ENCODE assay signal across 11 cellular contexts in the genomic region with DNA sequence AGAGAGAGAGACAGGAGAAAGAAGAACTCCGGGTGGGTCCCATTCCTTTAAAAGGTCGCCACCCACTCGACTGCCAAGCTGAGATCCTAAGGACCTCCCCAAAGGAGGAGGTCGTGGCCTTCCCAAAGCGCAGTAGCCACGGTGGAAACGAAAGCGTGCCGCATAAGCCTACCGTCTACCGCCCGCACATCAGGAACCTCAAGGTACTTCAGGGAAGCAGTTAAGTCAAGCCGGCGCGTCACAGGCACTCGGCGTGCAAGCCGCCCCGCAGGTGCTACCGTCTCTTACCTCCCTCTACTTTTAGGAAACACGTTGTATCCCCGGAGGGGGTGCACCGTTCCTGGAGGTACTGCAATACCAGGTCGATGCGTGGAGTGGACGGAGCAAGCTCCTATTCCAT. TPM values are rescaled to one million over a fixed set of nuclear protein-coding genes. Genes with fewer than 3 reads are reported as not detected.
A peak's percentile ranks its signal among the peaks of the same experiment; 100 is the strongest.
DNase-seq lines count a peak whose midpoint lies in the region; ATAC-seq, FAIRE-seq and TF ChIP-seq lines count a peak whose summit lies in the region.
"Not testable (repeated sequence)": the region's sequence is repeated elsewhere in the genome, so short reads cannot be mapped to it uniquely, and the experiment has no call there.
"Had no signal": no experiment of that assay in that cellular context is flagged by ENCODE, and none has a peak within 500 bp of the region (broad histone marks: within the 10 kb centered on the region; RNA-seq: fewer than 3 reads in every experiment).

No MANE protein-coding gene starts in this region.

- TF ChIP-seq RAD21 in K562 (CRISPR knock-in tag; conservative IDR thresholded peaks at IDR 0.05 in 1 of 2, IDR thresholded peaks at IDR 0.05 in 1 of 2); HepG2 (CRISPR knock-in tag; IDR thresholded peaks at IDR 0.05): not testable (repeated sequence)

- H4K20me1 ChIP-seq in DND-41 (ENCODE audit: insufficient read depth, low read length); K562 (replicated peaks; ENCODE audit: control insufficient read depth, insufficient read depth, low read length); HepG2 (ENCODE audit: insufficient read depth, low read length): not testable (repeated sequence)

- not testable (repeated sequence) for H3K36me3 ChIP-seq in DND-41 (ENCODE audit: insufficient read depth, low read length); RWPE2 (ENCODE audit: low read depth); K562 (ENCODE audit: control insufficient read depth, insufficient read depth, low read length); HepG2 (replicated peaks in 1 of 2; ENCODE audit: control insufficient read depth in 1 of 2, insufficient read depth in 2 of 2, low read length in 2 of 2)

- not testable (repeated sequence) for H3K4me3 ChIP-seq in DND-41 (ENCODE audit: low read depth in 1 of 2, low read length in 2 of 2); RWPE2 (ENCODE audit: severe bottlenecking); K562; HepG2 (replicated peaks in 1 of 3; ENCODE audit: insufficient read depth in 1 of 3, low read depth in 2 of 3, low read length in 3 of 3)

- ATAC-seq in DND-41 (ENCODE audit: insufficient read depth, low read depth) (peak; percentile 56), RWPE2 (ENCODE audit: low read depth) (peak; percentile 64), K562 (peak; percentile 68), HepG2 (peak; percentile 49), natural killer cell (peak in 2 of 3 donors; percentile 29 to 61)
- peak; percentile 64 for ATAC-seq in activated CD4-positive, alpha-beta T cell treated with anti-CD3 and anti-CD28 coated beads for 36 hours
- ATAC-seq in activated T-cell treated with anti-CD3 and anti-CD28 coated beads, Interleukin-2, amount 50 U/mL, for 72 hours (replicated peaks in 1 of 2) = peak; percentile 63 to 73
- ATAC-seq in stimulated activated memory B cell treated with anti-CD40 and anti-IgM and Interleukin-4, amounts not matched to agents 10 μg/mL and 1 μg/mL and 100 μg/mL, for 72 hours = peak; percentile 34

- not testable (repeated sequence) for TF ChIP-seq POLR2A in K562 (conservative IDR thresholded peaks at IDR 0.05); HepG2 (IDR thresholded peaks at IDR 0.05; ENCODE audit: insufficient read depth in 1 of 2, low read depth in 2 of 2, low read length in 2 of 2)

- not testable (repeated sequence) for H3K27ac Mint-ChIP-seq in activated CD4-positive, alpha-beta T cell treated with anti-CD3 and anti-CD28 coated beads for 36 hours; activated T-cell treated with anti-CD3 and anti-CD28 coated beads, Interleukin-2, amount 50 U/mL, for 72 hours; natural killer cell; stimulated activated memory B cell treated with anti-CD40 and anti-IgM and Interleukin-4, amounts not matched to agents 10 μg/mL and 1 μg/mL and 100 μg/mL, for 72 hours

- intact Hi-C loops in activated CD4-positive, alpha-beta T cell treated with anti-CD3 and anti-CD28 coated beads for 36 hours (cut with DNase I, micrococcal nuclease); K562 (cut with micrococcal nuclease); HepG2 (cut with micrococcal nuclease; ENCODE audit: unreplicated experiment); natural killer cell (cut with micrococcal nuclease): not testable (repeated sequence)

- H3K4me1 Mint-ChIP-seq in activated CD4-positive, alpha-beta T cell treated with anti-CD3 and anti-CD28 coated beads for 36 hours; activated T-cell treated with anti-CD3 and anti-CD28 coated beads, Interleukin-2, amount 50 U/mL, for 72 hours (ENCODE audit: low read depth); natural killer cell; stimulated activated memory B cell treated with anti-CD40 and anti-IgM and Interleukin-4, amounts not matched to agents 10 μg/mL and 1 μg/mL and 100 μg/mL, for 72 hours: not testable (repeated sequence)

- H3K9ac ChIP-seq in DND-41 (ENCODE audit: low read depth, low read length); K562 (ENCODE audit: insufficient read depth in 1 of 2, low read depth in 2 of 2, low read length in 2 of 2); HepG2 (ENCODE audit: insufficient read depth, low read depth, low read length): not testable (repeated sequence)

- WGBS in K562 (ENCODE audit: insufficient coverage, low coverage, missing lambda C conversion rate) = no CpG with 5 or more reads among the region's 26 CpGs
- WGBS in HepG2 (ENCODE audit: low lambda C conversion rate) = no CpG with 5 or more reads among the region's 26 CpGs

- not testable (repeated sequence) for H3K79me2 ChIP-seq in DND-41 (ENCODE audit: insufficient read depth, low read length); K562 (ENCODE audit: control insufficient read depth, insufficient read depth, low read length); HepG2 (ENCODE audit: insufficient read depth, low read length)

- not testable (repeated sequence) for H3K9me1 ChIP-seq in K562 (ENCODE audit: control insufficient read depth, insufficient read depth, low read length)

- not testable (repeated sequence) for H3K36me3 Mint-ChIP-seq in activated CD4-positive, alpha-beta T cell treated with anti-CD3 and anti-CD28 coated beads for 36 hours (ENCODE audit: low read depth); activated T-cell treated with anti-CD3 and anti-CD28 coated beads, Interleukin-2, amount 50 U/mL, for 72 hours (ENCODE audit: insufficient read depth in 2 of 2); natural killer cell; stimulated activated memory B cell treated with anti-CD40 and anti-IgM and Interleukin-4, amounts not matched to agents 10 μg/mL and 1 μg/mL and 100 μg/mL, for 72 hours

- not testable (repeated sequence) for BruUV-seq in K562 (replicated peaks; lab: Mats Ljungman, UMichigan); HepG2 (replicated peaks; lab: Mats Ljungman, UMichigan)

- not testable (repeated sequence) for H3K4me3 Mint-ChIP-seq in activated CD4-positive, alpha-beta T cell treated with anti-CD3 and anti-CD28 coated beads for 36 hours; activated T-cell treated with anti-CD3 and anti-CD28 coated beads, Interleukin-2, amount 50 U/mL, for 72 hours; natural killer cell; stimulated activated memory B cell treated with anti-CD40 and anti-IgM and Interleukin-4, amounts not matched to agents 10 μg/mL and 1 μg/mL and 100 μg/mL, for 72 hours

- H2AFZ ChIP-seq in DND-41 (ENCODE audit: low read depth, low read length); K562 (ENCODE audit: low read depth, low read length); HepG2 (ENCODE audit: low read length): not testable (repeated sequence)

- not testable (repeated sequence) for TF ChIP-seq EP300 in K562 (IDR thresholded peaks at IDR 0.05; ENCODE audit: low read length); HepG2 (IDR thresholded peaks at IDR 0.05; ENCODE audit: low read depth in 2 of 2, low read length in 2 of 2); HepG2 (CRISPR knock-in tag; IDR thresholded peaks at IDR 0.05; ENCODE audit: borderline replicate concordance)

- not testable (repeated sequence) for H3K27me3 Mint-ChIP-seq in activated CD4-positive, alpha-beta T cell treated with anti-CD3 and anti-CD28 coated beads for 36 hours; activated T-cell treated with anti-CD3 and anti-CD28 coated beads, Interleukin-2, amount 50 U/mL, for 72 hours (ENCODE audit: low read depth); natural killer cell (ENCODE audit: low read depth in 2 of 2); stimulated activated memory B cell treated with anti-CD40 and anti-IgM and Interleukin-4, amounts not matched to agents 10 μg/mL and 1 μg/mL and 100 μg/mL, for 72 hours

- not testable (repeated sequence) for FAIRE-seq in K562 (lab: Jason Lieb, UNC); HepG2 (lab: Jason Lieb, UNC)

- H3K4me2 ChIP-seq in DND-41 (ENCODE audit: insufficient read depth, low read length); K562 (ENCODE audit: insufficient read depth, low read length); HepG2 (ENCODE audit: low read depth, low read length): not testable (repeated sequence)

- CTCF ChIA-PET in activated CD4-positive, alpha-beta T cell treated with anti-CD3 and anti-CD28 coated beads for 36 hours (lab: Charles Lee); K562 (lab: Yijun Ruan, JAX; ENCODE audit: low intra/inter-chr PET ratio); HepG2 (lab: Yijun Ruan, JAX; ENCODE audit: low intra/inter-chr PET ratio, low total read pairs): not testable (repeated sequence)

- not testable (repeated sequence) for H3K27me3 ChIP-seq in DND-41 (ENCODE audit: insufficient read depth, low read length, poor library complexity); RWPE2 (ENCODE audit: insufficient read depth, poor library complexity, severe bottlenecking); K562 (ENCODE audit: control insufficient read depth in 2 of 2, insufficient read depth in 2 of 2, low read length in 2 of 2); HepG2 (ENCODE audit: control insufficient read depth in 1 of 2, insufficient read depth in 2 of 2, low read length in 2 of 2)

- in situ Hi-C loops in K562 (cut with MboI); HepG2 (cut with HindIII; ENCODE audit: extremely low pct_ligation_motif_present, low pct_unique_long_range_greater_than_20kb): not testable (repeated sequence)

- POLR2A ChIA-PET in activated CD4-positive, alpha-beta T cell treated with anti-CD3 and anti-CD28 coated beads for 36 hours (lab: Charles Lee); K562 (lab: Yijun Ruan, JAX); HepG2 (lab: Yijun Ruan, JAX): not testable (repeated sequence)

- not testable (repeated sequence) for H3K9me3 ChIP-seq in DND-41 (ENCODE audit: insufficient read depth, low read length, severe bottlenecking); RWPE2 (ENCODE audit: severe bottlenecking); K562 (replicated peaks; ENCODE audit: control insufficient read depth, insufficient read depth, low read depth, low read length); HepG2 (ENCODE audit: low read length)

- not testable (repeated sequence) for H3K9me3 Mint-ChIP-seq in activated CD4-positive, alpha-beta T cell treated with anti-CD3 and anti-CD28 coated beads for 36 hours (ENCODE audit: low read depth); activated T-cell treated with anti-CD3 and anti-CD28 coated beads, Interleukin-2, amount 50 U/mL, for 72 hours; natural killer cell; stimulated activated memory B cell treated with anti-CD40 and anti-IgM and Interleukin-4, amounts not matched to agents 10 μg/mL and 1 μg/mL and 100 μg/mL, for 72 hours

- H3K4me1 ChIP-seq in DND-41 (ENCODE audit: insufficient read depth, low read length); RWPE2 (ENCODE audit: insufficient read depth, poor library complexity, severe bottlenecking); K562 (replicated peaks in 1 of 2; ENCODE audit: control insufficient read depth in 2 of 2, insufficient read depth in 2 of 2, low read length in 2 of 2); HepG2 (ENCODE audit: insufficient read depth, low read length): not testable (repeated sequence)

- TF ChIP-seq CTCF in DND-41 (IDR thresholded peaks at IDR 0.05; ENCODE audit: borderline replicate concordance, extremely low read depth, low read length, poor library complexity, severe bottlenecking); RWPE2 (IDR thresholded peaks at IDR 0.05; ENCODE audit: poor library complexity, severe bottlenecking); K562 (IDR thresholded peaks at IDR 0.05 in 2 of 3, conservative IDR thresholded peaks at IDR 0.05 in 1 of 3; ENCODE audit: insufficient read depth in 2 of 3, low read depth in 1 of 3, low read length in 3 of 3); HepG2 (CRISPR knock-in tag; IDR thresholded peaks at IDR 0.05); natural killer cell (IDR thresholded peaks at IDR 0.05): not testable (repeated sequence)

- not testable (repeated sequence) for DNase-seq in DND-41; RWPE2 (ENCODE audit: low spot score); activated CD4-positive, alpha-beta T cell treated with anti-CD3 and anti-CD28 coated beads for 36 hours; activated T-cell treated with anti-CD3 and anti-CD28 coated beads, Interleukin-2, amount 50 U/mL, for 72 hours; K562 (ENCODE audit: extremely low read depth in 1 of 4, low spot score in 3 of 4); HepG2 (ENCODE audit: low spot score); natural killer cell

- H3K27ac ChIP-seq in DND-41 (ENCODE audit: low read length); RWPE2 (ENCODE audit: poor library complexity, severe bottlenecking); K562 (ENCODE audit: extremely low read depth, low read depth, low read length); HepG2 (ENCODE audit: extremely low read length, insufficient read depth, low read length): not testable (repeated sequence)

RNA-seq across cellular contexts. Expression of gene RNU2-1, which starts 5.8 kb away (rescaled TPM):
- total RNA-seq in activated CD4-positive, alpha-beta T cell treated with anti-CD3 and anti-CD28 coated beads for 36 hours = 1,000 to 10,000 TPM; 2,288 to 7,298 TPM
- 1,000 to 10,000 TPM; 4,759 to 5,082 TPM for total RNA-seq in activated T-cell treated with anti-CD3 and anti-CD28 coated beads, Interleukin-2, amount 50 U/mL, for 72 hours
- total RNA-seq in K562 (2011; cell fraction: chromatin; rRNA removed; ENCODE audit: low replicate concordance) = not detected in 2 replicates
- not detected in 2 replicates for total RNA-seq in K562 (2011; cell fraction: nucleolus; rRNA removed)
- total RNA-seq in K562 (2011; cell fraction: nucleoplasm; rRNA removed) = not detected in 2 replicates
- total RNA-seq in K562 (2014; rRNA removed) (not detected in 2 replicates), K562 (2014; rRNA removed; fragmentation: Illumina TruSeq; extraction: Trizol) (not detected in 2 replicates), K562 (2015; rRNA removed; fragmentation: Illumina TruSeq; extraction: Trizol) (not detected in 2 replicates), K562 (2021) (9,315 and 9,527 TPM in 2 replicates), HepG2 (2016; rRNA removed; fragmentation: Illumina TruSeq; extraction: Trizol) (not detected in 2 replicates), natural killer cell (1,000 to 10,000 TPM; 3,690 to 5,833 (median 5,267) TPM)
- polyA plus RNA-seq in K562 (2011; rRNA removed) (not detected in 2 replicates), K562 (2014; fragmentation: Illumina TruSeq; extraction: Trizol) (not detected in 2 replicates), K562 (2014; fragmentation: Nextera tagmentation; extraction: Ambion mirVana) (not detected), K562 (2014; rRNA removed) (not detected in 2 replicates), HepG2 (2011; rRNA removed) (not detected in 2 replicates)
- not detected in 2 replicates for polyA plus RNA-seq in K562 (2011; cell fraction: cytosol; rRNA removed)
- polyA plus RNA-seq in K562 (2011; cell fraction: nucleus; rRNA removed) = not detected in 2 replicates
- polyA plus RNA-seq in K562 (2012) = not detected in 2 replicates
- not detected in 2 replicates for polyA minus RNA-seq in K562 (2011; rRNA and poly(A)+ RNA removed)
- polyA minus RNA-seq in K562 (2011; cell fraction: cytosol; rRNA and poly(A)+ RNA removed) = not detected in 2 replicates
- not detected in 2 replicates for polyA minus RNA-seq in K562 (2011; cell fraction: nucleus; rRNA and poly(A)+ RNA removed)
- 7.5 and 10.4 TPM in 2 replicates for total RNA-seq in HepG2 (2016; cell fraction: cytosol; rRNA removed; fragmentation: Illumina TruSeq; extraction: Trizol; ENCODE audit: low read depth)
- total RNA-seq in HepG2 (2016; cell fraction: insoluble cytoplasmic fraction; rRNA removed; fragmentation: Illumina TruSeq; extraction: Trizol) = not detected in 2 replicates
- total RNA-seq in HepG2 (2016; cell fraction: membrane; rRNA removed; fragmentation: Illumina TruSeq; extraction: Trizol) = not detected in 2 replicates
- total RNA-seq in HepG2 (2016; cell fraction: nucleus; rRNA removed; fragmentation: Illumina TruSeq; extraction: Trizol) = not detected in 2 replicates
- polyA plus RNA-seq in HepG2 (2011; cell fraction: cytosol; rRNA removed) = not detected in 2 replicates
- polyA plus RNA-seq in HepG2 (2011; cell fraction: nucleus; rRNA removed) = not detected in 2 replicates
- polyA plus RNA-seq in HepG2 (2012) = not detected in 2 replicates
- not detected in 2 replicates for polyA plus RNA-seq in HepG2 (2016; cell fraction: cytosol; fragmentation: Illumina TruSeq; extraction: Trizol; ENCODE audit: low read depth)
- not detected in 2 replicates for polyA plus RNA-seq in HepG2 (2016; cell fraction: insoluble cytoplasmic fraction; fragmentation: Illumina TruSeq; extraction: Trizol; ENCODE audit: low read depth)
- polyA plus RNA-seq in HepG2 (2016; cell fraction: membrane; fragmentation: Illumina TruSeq; extraction: Trizol; ENCODE audit: low read depth) = not detected in 2 replicates
- not detected in 2 replicates for polyA plus RNA-seq in HepG2 (2016; cell fraction: nucleus; fragmentation: Illumina TruSeq; extraction: Trizol; ENCODE audit: insufficient read depth, low read depth)
- polyA minus RNA-seq in HepG2 (2011; rRNA and poly(A)+ RNA removed; ENCODE audit: low replicate concordance) = not detected in 2 replicates
- not detected in 2 replicates for polyA minus RNA-seq in HepG2 (2011; cell fraction: cytosol; rRNA and poly(A)+ RNA removed)
- polyA minus RNA-seq in HepG2 (2011; cell fraction: nucleus; rRNA and poly(A)+ RNA removed) = not detected in 2 replicates
- total RNA-seq: Daoy, H4 had no signal
- polyA plus RNA-seq: CD4-positive, CD25-positive, alpha-beta regulatory T cell had no signal

RNA-seq across cellular contexts. Expression of gene CCDC200, which starts 11.2 kb away (rescaled TPM):
- under 1 TPM in 1 of 2 experiments, not detected in 1; 0.27 TPM for total RNA-seq in activated CD4-positive, alpha-beta T cell treated with anti-CD3 and anti-CD28 coated beads for 36 hours
- under 1 TPM in 1 of 2 donors, not detected in 1; 0.74 TPM for total RNA-seq in activated T-cell treated with anti-CD3 and anti-CD28 coated beads, Interleukin-2, amount 50 U/mL, for 72 hours
- total RNA-seq in K562 (2011; cell fraction: chromatin; rRNA removed; ENCODE audit: low replicate concordance) = 0.88 TPM in 1 of 2 replicates, not detected in the other
- 0.66 TPM in 1 of 2 replicates, not detected in the other for total RNA-seq in K562 (2011; cell fraction: nucleolus; rRNA removed)
- 1.6 TPM in 1 of 2 replicates, not detected in the other for total RNA-seq in K562 (2011; cell fraction: nucleoplasm; rRNA removed)
- total RNA-seq in K562 (2014; rRNA removed) (not detected in 2 replicates), K562 (2014; rRNA removed; fragmentation: Illumina TruSeq; extraction: Trizol) (not detected in 2 replicates), K562 (2015; rRNA removed; fragmentation: Illumina TruSeq; extraction: Trizol) (not detected in 2 replicates), K562 (2021) (not detected in 2 replicates), HepG2 (2016; rRNA removed; fragmentation: Illumina TruSeq; extraction: Trizol) (not detected in 2 replicates), natural killer cell (1 to 10 TPM in 1 of 3 donors, under 1 TPM in 1, not detected in 1; 0.64 to 1.5 TPM)
- polyA plus RNA-seq in K562 (2011; rRNA removed) (not detected in 2 replicates), K562 (2014; fragmentation: Illumina TruSeq; extraction: Trizol) (not detected in 2 replicates), K562 (2014; fragmentation: Nextera tagmentation; extraction: Ambion mirVana) (under 1 TPM in 1 of 2 experiments, not detected in 1; 0.14 TPM), K562 (2014; rRNA removed) (not detected in 2 replicates), HepG2 (2011; rRNA removed) (not detected in 2 replicates)
- polyA plus RNA-seq in K562 (2011; cell fraction: cytosol; rRNA removed) = not detected in 2 replicates
- polyA plus RNA-seq in K562 (2011; cell fraction: nucleus; rRNA removed) = not detected in 2 replicates
- polyA plus RNA-seq in K562 (2012) = not detected in 2 replicates
- not detected in 2 replicates for polyA minus RNA-seq in K562 (2011; rRNA and poly(A)+ RNA removed)
- polyA minus RNA-seq in K562 (2011; cell fraction: cytosol; rRNA and poly(A)+ RNA removed) = not detected in 2 replicates
- polyA minus RNA-seq in K562 (2011; cell fraction: nucleus; rRNA and poly(A)+ RNA removed) = not detected in 2 replicates
- not detected in 2 replicates for total RNA-seq in HepG2 (2016; cell fraction: cytosol; rRNA removed; fragmentation: Illumina TruSeq; extraction: Trizol; ENCODE audit: low read depth)
- total RNA-seq in HepG2 (2016; cell fraction: insoluble cytoplasmic fraction; rRNA removed; fragmentation: Illumina TruSeq; extraction: Trizol) = not detected in 2 replicates
- not detected in 2 replicates for total RNA-seq in HepG2 (2016; cell fraction: membrane; rRNA removed; fragmentation: Illumina TruSeq; extraction: Trizol)
- not detected in 2 replicates for total RNA-seq in HepG2 (2016; cell fraction: nucleus; rRNA removed; fragmentation: Illumina TruSeq; extraction: Trizol)
- polyA plus RNA-seq in HepG2 (2011; cell fraction: cytosol; rRNA removed) = not detected in 2 replicates
- polyA plus RNA-seq in HepG2 (2011; cell fraction: nucleus; rRNA removed) = 0.35 TPM in 1 of 2 replicates, not detected in the other
- polyA plus RNA-seq in HepG2 (2012) = 3.0 and 6.9 TPM in 2 replicates
- not detected in 2 replicates for polyA plus RNA-seq in HepG2 (2016; cell fraction: cytosol; fragmentation: Illumina TruSeq; extraction: Trizol; ENCODE audit: low read depth)
- not detected in 2 replicates for polyA plus RNA-seq in HepG2 (2016; cell fraction: insoluble cytoplasmic fraction; fragmentation: Illumina TruSeq; extraction: Trizol; ENCODE audit: low read depth)
- polyA plus RNA-seq in HepG2 (2016; cell fraction: membrane; fragmentation: Illumina TruSeq; extraction: Trizol; ENCODE audit: low read depth) = not detected in 2 replicates
- polyA plus RNA-seq in HepG2 (2016; cell fraction: nucleus; fragmentation: Illumina TruSeq; extraction: Trizol; ENCODE audit: insufficient read depth, low read depth) = not detected in 2 replicates
- polyA minus RNA-seq in HepG2 (2011; rRNA and poly(A)+ RNA removed; ENCODE audit: low replicate concordance) = 0.28 and 0.48 TPM in 2 replicates
- not detected in 2 replicates for polyA minus RNA-seq in HepG2 (2011; cell fraction: cytosol; rRNA and poly(A)+ RNA removed)
- 1.3 and 1.6 TPM in 2 replicates for polyA minus RNA-seq in HepG2 (2011; cell fraction: nucleus; rRNA and poly(A)+ RNA removed)
- total RNA-seq: CD4-positive, CD25-positive, alpha-beta regulatory T cell; Daoy; H4 had no signal
- polyA plus RNA-seq: CD4-positive, CD25-positive, alpha-beta regulatory T cell had no signal

RNA-seq across cellular contexts. Expression of gene TMEM106A, which starts 27.9 kb away (rescaled TPM):
- 10 to 100 TPM; 10.7 to 10.8 TPM for total RNA-seq in activated CD4-positive, alpha-beta T cell treated with anti-CD3 and anti-CD28 coated beads for 36 hours
- 10 to 100 TPM; 11.7 to 21.6 TPM for total RNA-seq in activated T-cell treated with anti-CD3 and anti-CD28 coated beads, Interleukin-2, amount 50 U/mL, for 72 hours
- total RNA-seq in K562 (2011; cell fraction: chromatin; rRNA removed; ENCODE audit: low replicate concordance) = 8.6 and 16.5 TPM in 2 replicates
- total RNA-seq in K562 (2011; cell fraction: nucleolus; rRNA removed) = 8.4 and 8.8 TPM in 2 replicates
- total RNA-seq in K562 (2011; cell fraction: nucleoplasm; rRNA removed) = 6.0 and 10.1 TPM in 2 replicates
- total RNA-seq in K562 (2014; rRNA removed) (0.08 and 0.09 TPM in 2 replicates), K562 (2014; rRNA removed; fragmentation: Illumina TruSeq; extraction: Trizol) (0.15 and 0.29 TPM in 2 replicates), K562 (2015; rRNA removed; fragmentation: Illumina TruSeq; extraction: Trizol) (0.26 and 0.29 TPM in 2 replicates), K562 (2021) (0.24 and 0.40 TPM in 2 replicates), HepG2 (2016; rRNA removed; fragmentation: Illumina TruSeq; extraction: Trizol) (7.3 and 16.9 TPM in 2 replicates), natural killer cell (10 to 100 TPM; 22.0 to 27.4 (median 22.4) TPM)
- polyA plus RNA-seq in K562 (2011; rRNA removed) (0.16 and 0.24 TPM in 2 replicates), K562 (2014; fragmentation: Illumina TruSeq; extraction: Trizol) (0.13 and 0.21 TPM in 2 replicates), K562 (2014; fragmentation: Nextera tagmentation; extraction: Ambion mirVana) (under 1 TPM; 0.03 to 0.07 TPM), K562 (2014; rRNA removed) (0.09 and 0.15 TPM in 2 replicates), HepG2 (2011; rRNA removed) (34.9 and 35.9 TPM in 2 replicates)
- polyA plus RNA-seq in K562 (2011; cell fraction: cytosol; rRNA removed) = 0.10 and 0.25 TPM in 2 replicates
- polyA plus RNA-seq in K562 (2011; cell fraction: nucleus; rRNA removed) = 0.73 and 1.3 TPM in 2 replicates
- polyA plus RNA-seq in K562 (2012) = 0.08 and 0.33 TPM in 2 replicates
- polyA minus RNA-seq in K562 (2011; rRNA and poly(A)+ RNA removed) = 0.81 and 1.3 TPM in 2 replicates
- polyA minus RNA-seq in K562 (2011; cell fraction: cytosol; rRNA and poly(A)+ RNA removed) = not detected in 2 replicates
- polyA minus RNA-seq in K562 (2011; cell fraction: nucleus; rRNA and poly(A)+ RNA removed) = 1.9 and 2.3 TPM in 2 replicates
- 3.9 and 4.5 TPM in 2 replicates for total RNA-seq in HepG2 (2016; cell fraction: cytosol; rRNA removed; fragmentation: Illumina TruSeq; extraction: Trizol; ENCODE audit: low read depth)
- 6.1 and 18.6 TPM in 2 replicates for total RNA-seq in HepG2 (2016; cell fraction: insoluble cytoplasmic fraction; rRNA removed; fragmentation: Illumina TruSeq; extraction: Trizol)
- 6.4 and 6.9 TPM in 2 replicates for total RNA-seq in HepG2 (2016; cell fraction: membrane; rRNA removed; fragmentation: Illumina TruSeq; extraction: Trizol)
- total RNA-seq in HepG2 (2016; cell fraction: nucleus; rRNA removed; fragmentation: Illumina TruSeq; extraction: Trizol) = 20.5 and 23.8 TPM in 2 replicates
- 23.9 and 25.0 TPM in 2 replicates for polyA plus RNA-seq in HepG2 (2011; cell fraction: cytosol; rRNA removed)
- polyA plus RNA-seq in HepG2 (2011; cell fraction: nucleus; rRNA removed) = 47.7 and 53.8 TPM in 2 replicates
- 16.4 and 17.3 TPM in 2 replicates for polyA plus RNA-seq in HepG2 (2012)
- polyA plus RNA-seq in HepG2 (2016; cell fraction: cytosol; fragmentation: Illumina TruSeq; extraction: Trizol; ENCODE audit: low read depth) = 1.5 and 1.7 TPM in 2 replicates
- 4.9 and 7.2 TPM in 2 replicates for polyA plus RNA-seq in HepG2 (2016; cell fraction: insoluble cytoplasmic fraction; fragmentation: Illumina TruSeq; extraction: Trizol; ENCODE audit: low read depth)
- polyA plus RNA-seq in HepG2 (2016; cell fraction: membrane; fragmentation: Illumina TruSeq; extraction: Trizol; ENCODE audit: low read depth) = 2.8 and 3.9 TPM in 2 replicates
- polyA plus RNA-seq in HepG2 (2016; cell fraction: nucleus; fragmentation: Illumina TruSeq; extraction: Trizol; ENCODE audit: insufficient read depth, low read depth) = 25.2 and 27.5 TPM in 2 replicates
- 1.4 and 123 TPM in 2 replicates for polyA minus RNA-seq in HepG2 (2011; rRNA and poly(A)+ RNA removed; ENCODE audit: low replicate concordance)
- 16.5 and 18.7 TPM in 2 replicates for polyA minus RNA-seq in HepG2 (2011; cell fraction: cytosol; rRNA and poly(A)+ RNA removed)
- 64.1 and 65.3 TPM in 2 replicates for polyA minus RNA-seq in HepG2 (2011; cell fraction: nucleus; rRNA and poly(A)+ RNA removed)
